ENCODE assay signal across 18 cellular contexts in the genomic region with DNA sequence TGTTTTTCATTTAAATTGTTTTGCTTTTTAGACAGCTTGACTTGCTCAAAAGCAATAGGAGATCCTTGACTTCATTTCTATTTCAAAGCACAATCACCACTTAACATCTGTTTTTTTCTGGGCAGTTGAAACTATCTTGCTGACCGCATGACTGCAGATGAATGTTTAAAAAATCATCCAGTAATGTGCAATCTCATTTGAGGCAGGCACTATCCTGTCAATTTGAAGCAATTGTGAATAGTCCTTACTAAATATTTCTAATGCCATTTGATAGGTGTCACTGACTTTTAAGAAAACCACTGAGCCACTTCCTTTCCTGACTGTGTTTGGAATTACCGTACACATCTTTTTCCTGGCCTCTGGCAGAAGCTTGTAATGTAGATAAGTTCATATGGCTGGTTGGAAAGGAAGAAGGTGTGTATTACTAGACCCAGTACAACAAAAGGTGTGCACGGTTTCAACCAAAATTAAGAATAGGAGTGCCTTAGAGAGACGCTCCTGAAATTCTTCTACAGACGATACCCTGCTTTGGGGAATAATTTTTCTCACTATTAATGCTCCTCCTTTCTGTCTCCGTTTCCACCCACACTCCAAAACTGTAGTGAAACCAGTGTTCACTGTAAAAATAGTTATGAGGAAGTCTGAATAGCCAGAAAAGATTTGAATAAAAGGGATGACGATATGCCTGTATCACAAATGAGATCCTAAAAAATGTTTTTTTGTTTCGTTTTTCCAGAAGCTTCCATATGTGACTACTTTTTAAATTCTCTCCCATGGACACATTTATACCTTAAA.
A peak's percentile ranks its signal among the peaks of the same experiment; 100 is the strongest.
DNase-seq lines count a peak whose midpoint lies in the region; ATAC-seq, FAIRE-seq and TF ChIP-seq lines count a peak whose summit lies in the region.
"Had no signal": no experiment of that assay in that cellular context is flagged by ENCODE, and none has a peak within 500 bp of the region (broad histone marks: within the 10 kb centered on the region; RNA-seq: fewer than 3 reads in every experiment).

No MANE protein-coding gene starts in this region.

- H3K27me3 ChIP-seq in astrocyte (ENCODE audit: insufficient read depth, low read length) (no peaks in the 10 kb centered on the region), keratinocyte (ENCODE audit: control insufficient read depth, extremely low read depth, insufficient read depth, low read length) (no peaks in the 10 kb centered on the region), adrenal gland (no peaks in the 10 kb centered on the region)
- H3K27me3 ChIP-seq: neutrophil, tibial artery had no signal

- H2AFZ ChIP-seq in astrocyte (ENCODE audit: low read depth, low read length) (no peak overlapping the region), keratinocyte (ENCODE audit: control insufficient read depth, low read length) (no peak overlapping the region)

- intact Hi-C loops in adrenal gland (cut with DNase I) = no loop called here

- no peaks in the 10 kb centered on the region for H3K79me2 ChIP-seq in astrocyte (ENCODE audit: insufficient read depth, low read length)
- peaks cover 3% of the 10 kb centered on the region for H3K79me2 ChIP-seq in keratinocyte (ENCODE audit: control insufficient read depth, insufficient read depth, low read length)

- dilution Hi-C loops in keratinocyte (cut with MboI; ENCODE audit: extremely low pct_ligation_motif_present, low sequenced_read_pairs) = no loop called here

- TF ChIP-seq CTCF in astrocyte (IDR thresholded peaks at IDR 0.05; ENCODE audit: insufficient read depth, low read depth, low read length) (no peak), keratinocyte (optimal IDR thresholded peaks at IDR 0.05 in 1 of 3, IDR thresholded peaks at IDR 0.05 in 1 of 3, conservative IDR thresholded peaks at IDR 0.05 in 1 of 3; ENCODE audit: extremely low read depth in 1 of 3, insufficient read depth in 2 of 3, low read length in 3 of 3) (no peak), adrenal gland (IDR thresholded peaks at IDR 0.05) (no peak)

- no peaks in the 10 kb centered on the region for H3K9me1 ChIP-seq in keratinocyte (ENCODE audit: control insufficient read depth, extremely low read depth, insufficient read depth, low read length)

- no peak overlapping the region for H3K9ac ChIP-seq in astrocyte (ENCODE audit: low read length)
- H3K9ac ChIP-seq in keratinocyte (ENCODE audit: control insufficient read depth, extremely low read depth, insufficient read depth, low read length) = peak overlapping the region; percentile 53

- FAIRE-seq in astrocyte (lab: Jason Lieb, UNC) = peak; percentile 98
- FAIRE-seq in keratinocyte (lab: Jason Lieb, UNC) = peak; percentile 94
- FAIRE-seq: GM12892 had no signal

- TF ChIP-seq POLR2A in adrenal gland (IDR thresholded peaks at IDR 0.05) = no peak

- H3K4me3 Mint-ChIP-seq in astrocyte (ENCODE audit: unreplicated experiment) = no peak overlapping the region
- H3K4me3 Mint-ChIP-seq: activated CD4-positive, alpha-beta memory T cell treated with anti-CD3 and anti-CD28 coated beads for 36 hours; activated naive CD4-positive, alpha-beta T cell treated with anti-CD3 and anti-CD28 coated beads, Interleukin-2, amount 50 U/mL, for 24 hours had no signal

- peak overlapping the region; percentile 30 for H3K27ac ChIP-seq in astrocyte (ENCODE audit: low read depth, low read length)
- H3K27ac ChIP-seq in keratinocyte (ENCODE audit: control insufficient read depth, insufficient read depth, low read length) = peak overlapping the region; percentile 72
- no peak overlapping the region for H3K27ac ChIP-seq in adrenal gland
- H3K27ac ChIP-seq: neutrophil, tibial artery had no signal

- no peaks in the 10 kb centered on the region for H3K36me3 ChIP-seq in astrocyte (ENCODE audit: insufficient read depth, low read length)
- H3K36me3 ChIP-seq in keratinocyte (ENCODE audit: control insufficient read depth in 2 of 2, extremely low read depth in 1 of 2, insufficient read depth in 2 of 2, low read length in 2 of 2) = peaks cover 0 to 13% of the 10 kb centered on the region in 2 experiments
- H3K36me3 ChIP-seq in adrenal gland (replicated peaks in 1 of 2) = no peaks in the 10 kb centered on the region
- H3K36me3 ChIP-seq: neutrophil, tibial artery had no signal

- peak overlapping the region; percentile 42 for H3K27ac Mint-ChIP-seq in astrocyte (ENCODE audit: unreplicated experiment)
- H3K27ac Mint-ChIP-seq: activated CD4-positive, alpha-beta memory T cell treated with anti-CD3 and anti-CD28 coated beads for 36 hours; activated naive CD4-positive, alpha-beta T cell treated with anti-CD3 and anti-CD28 coated beads, Interleukin-2, amount 50 U/mL, for 24 hours; CD14-positive monocyte had no signal

- H3K4me1 Mint-ChIP-seq in astrocyte (ENCODE audit: low read depth, unreplicated experiment) = peaks cover 27% of the 10 kb centered on the region

- H3K4me2 ChIP-seq in astrocyte (ENCODE audit: low read length) (peak overlapping the region; percentile 31), keratinocyte (ENCODE audit: control insufficient read depth, extremely low read depth, insufficient read depth, low read depth, low read length) (peak overlapping the region; percentile 56)

- no peaks in the 10 kb centered on the region for H3K9me3 Mint-ChIP-seq in astrocyte (ENCODE audit: unreplicated experiment)
- H3K9me3 Mint-ChIP-seq: activated CD4-positive, alpha-beta memory T cell treated with anti-CD3 and anti-CD28 coated beads for 36 hours; activated naive CD4-positive, alpha-beta T cell treated with anti-CD3 and anti-CD28 coated beads, Interleukin-2, amount 50 U/mL, for 24 hours had no signal

- H3K4me1 ChIP-seq in astrocyte (ENCODE audit: insufficient read depth, low read length) (peaks cover 26% of the 10 kb centered on the region), keratinocyte (ENCODE audit: control insufficient read depth, extremely low read depth, insufficient read depth, low read length) (peaks cover 54% of the 10 kb centered on the region), adrenal gland (replicated peaks in 1 of 2) (no peaks in the 10 kb centered on the region)

- H4K20me1 ChIP-seq in astrocyte (ENCODE audit: insufficient read depth, low read length) (no peaks in the 10 kb centered on the region), keratinocyte (ENCODE audit: control insufficient read depth, extremely low read depth, insufficient read depth, low read length) (no peaks in the 10 kb centered on the region)

- peak; percentile 74 for DNase-seq in AG20443 (ENCODE audit: low spot score)
- peak; percentile 86 for DNase-seq in HT1080 (ENCODE audit: low read depth)
- peak; percentile 96 for DNase-seq in astrocyte (ENCODE audit: low read depth)
- DNase-seq in keratinocyte (ENCODE audit: low read depth, low spot score) = peak; percentile 68
- DNase-seq in adrenal gland = no peak
- no peak for DNase-seq in activated effector memory CD4-positive, alpha-beta T cell treated with Interleukin-2 at 50 U/mL for 16 hours
- no peak for DNase-seq in NK-92 (lab: John Stamatoyannopoulos, UW; ENCODE audit: unreplicated experiment)
- DNase-seq: activated CD4-positive, alpha-beta memory T cell treated with anti-CD3 and anti-CD28 coated beads for 36 hours; KBM-7; left cardiac atrium; NCI-H345; SIG-M5; tibial artery had no signal

- no peaks in the 10 kb centered on the region for H3K27me3 Mint-ChIP-seq in astrocyte (ENCODE audit: low read depth, unreplicated experiment)

- ATAC-seq in HG02588 (IDR thresholded peaks at IDR 0.05; ENCODE audit: unreplicated experiment) = no peak

- H3K4me3 ChIP-seq in astrocyte (ENCODE audit: insufficient read depth, low read depth, low read length) (no peak overlapping the region), keratinocyte (ENCODE audit: control insufficient read depth in 2 of 3, extremely low read depth in 1 of 3, insufficient read depth in 2 of 3, low read depth in 1 of 3, low read length in 3 of 3) (peak overlapping the region in 1 of 3 experiments; percentile 41), adrenal gland (no peak overlapping the region)

- 68 to 77% (median 71%) methylated on average over 8 of the region's 8 CpGs for WGBS in adrenal gland, 4 donors

- H3K9me3 ChIP-seq in astrocyte (ENCODE audit: insufficient read depth, low read depth, low read length) (no peaks in the 10 kb centered on the region), keratinocyte (ENCODE audit: control insufficient read depth, low read depth, low read length) (no peaks in the 10 kb centered on the region), adrenal gland (replicated peaks in 1 of 3) (no peaks in the 10 kb centered on the region)
- H3K9me3 ChIP-seq: neutrophil, tibial artery had no signal

- H3K36me3 Mint-ChIP-seq in astrocyte (ENCODE audit: low read depth, unreplicated experiment) = no peaks in the 10 kb centered on the region
- H3K36me3 Mint-ChIP-seq: activated CD4-positive, alpha-beta memory T cell treated with anti-CD3 and anti-CD28 coated beads for 36 hours; activated naive CD4-positive, alpha-beta T cell treated with anti-CD3 and anti-CD28 coated beads, Interleukin-2, amount 50 U/mL, for 24 hours; CD14-positive monocyte had no signal

Comparison
In these comparisons a context has a peak if more than half of its experiments do, and no peak if none do; other contexts are left out.
1. DNase-seq: peak in AG20443 (single experiment), HT1080 (single experiment), astrocyte (single experiment) and keratinocyte (single experiment); none in adrenal gland (0 of 7), activated effector memory CD4-positive, alpha-beta T cell treated with Interleukin-2 at 50 U/mL for 16 hours (single experiment) and NK-92 (single experiment).
2. H3K27ac ChIP-seq: peak in astrocyte (single experiment) and keratinocyte (single experiment); none in adrenal gland (0 of 5).